16 cellular contexts compared by ENCODE assay signal in genomic region chr1:3112526-3112925, GRCh38. TPM values are rescaled to one million over a fixed set of nuclear protein-coding genes. Genes with fewer than 3 reads are reported as not detected.
DNase-seq lines count a peak whose midpoint lies in the region; ATAC-seq and TF ChIP-seq lines count a peak whose summit lies in the region.
"Had no signal": no experiment of that assay in that cellular context is flagged by ENCODE, and none has a peak within 500 bp of the region (broad histone marks: within the 10 kb centered on the region; RNA-seq: fewer than 3 reads in every experiment).

No MANE protein-coding gene starts in this region.

- no peak for TF ChIP-seq CTCF in body of pancreas (IDR thresholded peaks at IDR 0.05)

- 68 to 81% methylated on average over 7 to 16 of the region's 17 CpGs for WGBS in body of pancreas, 2 donors

- no peak for TF ChIP-seq POLR2A in body of pancreas (IDR thresholded peaks at IDR 0.05)

- H3K9me3 ChIP-seq in body of pancreas, result no peaks in the 10 kb centered on the region
- H3K9me3 ChIP-seq: A549, Caco-2 had no signal

- ATAC-seq in body of pancreas, result no peak
- peak; percentile 5 for ATAC-seq in sciatic nerve
- ATAC-seq in GM21737 (IDR thresholded peaks at IDR 0.05; ENCODE audit: unreplicated experiment), result no peak
- ATAC-seq in GM19035 (IDR thresholded peaks at IDR 0.05; ENCODE audit: unreplicated experiment), result no peak
- ATAC-seq in activated T-helper 17 cell treated with anti-CD3 and anti-CD28 coated beads, Interleukin-2, amount 50 U/mL, for 72 hours (replicated peaks), result no peak
- ATAC-seq in HG03025 (IDR thresholded peaks at IDR 0.05; ENCODE audit: low FRiP score, unreplicated experiment), result no peak
- ATAC-seq: A549 had no signal

- no peaks in the 10 kb centered on the region for H3K36me3 Mint-ChIP-seq in activated T-helper 17 cell treated with anti-CD3 and anti-CD28 coated beads, Interleukin-2, amount 50 U/mL, for 72 hours (ENCODE audit: low read depth)
- H3K36me3 Mint-ChIP-seq: CD8-positive, alpha-beta memory T cell; IgD-negative memory B cell had no signal

- H3K27ac Mint-ChIP-seq in activated T-helper 17 cell treated with anti-CD3 and anti-CD28 coated beads, Interleukin-2, amount 50 U/mL, for 72 hours, result no peak overlapping the region
- H3K27ac Mint-ChIP-seq: IgD-negative memory B cell had no signal

- H3K9me3 Mint-ChIP-seq in activated T-helper 17 cell treated with anti-CD3 and anti-CD28 coated beads, Interleukin-2, amount 50 U/mL, for 72 hours, result no peaks in the 10 kb centered on the region

- intact Hi-C loops in body of pancreas (cut with DNase I), result no loop called here
- intact Hi-C loops in sciatic nerve (cut with DNase I), result no loop called here

- H3K4me3 Mint-ChIP-seq in activated T-helper 17 cell treated with anti-CD3 and anti-CD28 coated beads, Interleukin-2, amount 50 U/mL, for 72 hours, result no peak overlapping the region
- H3K4me3 Mint-ChIP-seq: CD8-positive, alpha-beta memory T cell; IgD-negative memory B cell had no signal

- H3K4me1 Mint-ChIP-seq in activated T-helper 17 cell treated with anti-CD3 and anti-CD28 coated beads, Interleukin-2, amount 50 U/mL, for 72 hours, result no peaks in the 10 kb centered on the region
- H3K4me1 Mint-ChIP-seq: CD8-positive, alpha-beta memory T cell had no signal

- H3K27me3 ChIP-seq in body of pancreas (no peaks in the 10 kb centered on the region), layer of hippocampus (ENCODE audit: control insufficient read depth, insufficient read depth, low read length) (no peaks in the 10 kb centered on the region)

- H3K4me1 ChIP-seq in body of pancreas, result peaks cover 57% of the 10 kb centered on the region
- H3K4me1 ChIP-seq: A549, Caco-2 had no signal

- peak overlapping the region in 3 of 4 donors; percentile 56 to 68 (median 67) for H3K27ac ChIP-seq in body of pancreas
- peak overlapping the region; percentile 62 for H3K27ac ChIP-seq in layer of hippocampus (ENCODE audit: low read depth, low read length)
- H3K27ac ChIP-seq: A549 had no signal

- DNase-seq in body of pancreas (no peak), sciatic nerve (ENCODE audit: low spot score) (no peak)
- DNase-seq: Caco-2; CD8-positive, alpha-beta memory T cell; DMS53; GF-D8; HCEC 1CT; KG1 had no signal

- no peak overlapping the region for H3K4me3 ChIP-seq in body of pancreas
- H3K4me3 ChIP-seq: A549 had no signal

- H3K36me3 ChIP-seq in body of pancreas (replicated peaks in 1 of 2; ENCODE audit: insufficient read depth in 1 of 2, low read depth in 2 of 2), result no peaks in the 10 kb centered on the region

- H3K27me3 Mint-ChIP-seq in activated T-helper 17 cell treated with anti-CD3 and anti-CD28 coated beads, Interleukin-2, amount 50 U/mL, for 72 hours, result peaks cover 2% of the 10 kb centered on the region

RNA-seq across cellular contexts. Expression of gene PRDM16, which starts 43.5 kb away (rescaled TPM):
- total RNA-seq in body of pancreas (10 to 100 TPM; 15.2 to 16.6 TPM), sciatic nerve (31.3 TPM)
- not detected for total RNA-seq in activated T-helper 17 cell treated with anti-CD3 and anti-CD28 coated beads, Interleukin-2, amount 50 U/mL, for 72 hours
- total RNA-seq: CD8-positive, alpha-beta memory T cell; HT1080 had no signal

Comparison
In these comparisons a context has a peak if more than half of its experiments do, and no peak if none do; other contexts are left out.
1. RNA of gene PRDM16, which starts 43.5 kb away (total RNA-seq): 31.3 TPM in sciatic nerve (single experiment) and 15.2 to 16.6 TPM in body of pancreas; not detected in activated T-helper 17 cell treated with anti-CD3 and anti-CD28 coated beads, Interleukin-2, amount 50 U/mL, for 72 hours; every median in the first group is over 10 times any median in the second.